ENCODE assay signal across 34 cellular contexts in genomic region chr17:49853470-49854015, GRCh38. TPM values are rescaled to one million over a fixed set of nuclear protein-coding genes. Genes with fewer than 3 reads are reported as not detected.
"Had no signal": no experiment of that assay in that cellular context is flagged by ENCODE, and none has a peak within 500 bp of the region (broad histone marks: within the 10 kb centered on the region; RNA-seq: fewer than 3 reads in every experiment).

No MANE protein-coding gene starts in this region.

- H3K27me3 ChIP-seq: adrenal gland, body of pancreas, esophagus muscularis mucosa, gastrocnemius medialis, heart left ventricle had no signal

- H3K9me3 Mint-ChIP-seq: activated CD4-positive, alpha-beta memory T cell treated with anti-CD3 and anti-CD28 coated beads for 36 hours; activated CD4-positive, alpha-beta T cell treated with anti-CD3 and anti-CD28 coated beads, Interleukin-2, amount 10 ng/mL, durations not matched to agents 24 days and 14 days; activated naive CD8-positive, alpha-beta T cell treated with anti-CD3 and anti-CD28 coated beads for 36 hours; activated naive CD8-positive, alpha-beta T cell treated with anti-CD3 and anti-CD28 coated beads, Interleukin-2, amount 50 U/mL, for 24 hours; activated T-cell treated with anti-CD3 and anti-CD28 coated beads, Interleukin-2, amount 50 U/mL, for 72 hours; effector memory CD8-positive, alpha-beta T cell; T-helper 2 cell treated with Interferon-gamma antibody and Interleukin-4, amounts not matched to agents 5 μg/mL and 100 μg/mL, for 36 hours had no signal

- FAIRE-seq: colon had no signal

- H3K4me3 Mint-ChIP-seq: activated CD4-positive, alpha-beta memory T cell treated with anti-CD3 and anti-CD28 coated beads for 36 hours; activated CD4-positive, alpha-beta T cell treated with anti-CD3 and anti-CD28 coated beads for 36 hours; activated CD4-positive, alpha-beta T cell treated with anti-CD3 and anti-CD28 coated beads, Interleukin-2, amount 10 ng/mL, durations not matched to agents 24 days and 14 days; activated CD8-positive, alpha-beta memory T cell treated with anti-CD3 and anti-CD28 coated beads, Interleukin-2, amount 10 ng/mL, durations not matched to agents 7 days and 5 days; activated CD8-positive, alpha-beta T cell treated with anti-CD3 and anti-CD28 coated beads, Interleukin-2, amount 10 ng/mL, durations not matched to agents 7 days and 5 days; activated naive CD8-positive, alpha-beta T cell treated with anti-CD3 and anti-CD28 coated beads for 36 hours; activated naive CD8-positive, alpha-beta T cell treated with anti-CD3 and anti-CD28 coated beads, Interleukin-2, amount 50 U/mL, for 24 hours; activated T-cell treated with anti-CD3 and anti-CD28 coated beads, Interleukin-2, amount 50 U/mL, for 72 hours; effector memory CD8-positive, alpha-beta T cell; T-helper 2 cell treated with Interferon-gamma antibody and Interleukin-4, amounts not matched to agents 5 μg/mL and 100 μg/mL, for 36 hours had no signal

- DNase-seq: activated CD4-positive, alpha-beta memory T cell treated with anti-CD3 and anti-CD28 coated beads for 36 hours; activated CD4-positive, alpha-beta T cell treated with anti-CD3 and anti-CD28 coated beads for 36 hours; activated CD4-positive, alpha-beta T cell treated with anti-CD3 and anti-CD28 coated beads, Interleukin-2, amount 10 ng/mL, durations not matched to agents 24 days and 14 days; activated CD4-positive, CD25-positive, alpha-beta regulatory T cell; activated CD4-positive, CD25-positive, alpha-beta regulatory T cell treated with anti-CD3 and anti-CD28 coated beads, Interleukin-2, amount 50 U/mL, for 72 hours; activated CD8-positive, alpha-beta memory T cell treated with anti-CD3 and anti-CD28 coated beads, Interleukin-2, amount 10 ng/mL, durations not matched to agents 7 days and 5 days; activated CD8-positive, alpha-beta memory T cell treated with anti-CD3 and anti-CD28 coated beads, Interleukin-2, amount 50 U/mL, for 4 hours; activated CD8-positive, alpha-beta T cell treated with anti-CD3 and anti-CD28 coated beads, Interleukin-2, amount 10 ng/mL, durations not matched to agents 7 days and 5 days; activated gamma-delta T cell; activated naive CD4-positive, alpha-beta T cell treated with anti-CD3 and anti-CD28 coated beads, Interleukin-2, amount 50 U/mL, for 16 hours; activated naive CD4-positive, alpha-beta T cell treated with Interleukin-2 at 50 U/mL for 16 hours; activated naive CD8-positive, alpha-beta T cell treated with anti-CD3 and anti-CD28 coated beads for 36 hours; activated naive CD8-positive, alpha-beta T cell treated with anti-CD3 and anti-CD28 coated beads, Interleukin-2, amount 50 U/mL, for 24 hours; activated T-cell treated with anti-CD3 and anti-CD28 coated beads, Interleukin-2, amount 50 U/mL, for 1 hour; activated T-cell treated with anti-CD3 and anti-CD28 coated beads, Interleukin-2, amount 50 U/mL, for 72 hours; adrenal gland; amygdala; aorta; body of pancreas; caudate nucleus; cortex of kidney; dermis blood vessel endothelial cell; effector CD4-positive, alpha-beta T cell; effector memory CD8-positive, alpha-beta T cell; erythroblast; foreskin keratinocyte; gastrocnemius medialis; glutamatergic neuron; T-helper 17 cell; T1000 had no signal

- H3K36me3 Mint-ChIP-seq: activated CD4-positive, alpha-beta memory T cell treated with anti-CD3 and anti-CD28 coated beads for 36 hours; activated CD8-positive, alpha-beta memory T cell treated with anti-CD3 and anti-CD28 coated beads, Interleukin-2, amount 10 ng/mL, durations not matched to agents 7 days and 5 days; activated naive CD8-positive, alpha-beta T cell treated with anti-CD3 and anti-CD28 coated beads for 36 hours had no signal

- H3K27ac ChIP-seq: adrenal gland, body of pancreas, esophagus muscularis mucosa, foreskin keratinocyte, gastrocnemius medialis, heart left ventricle had no signal

- H3K9me3 ChIP-seq: adrenal gland, body of pancreas, esophagus muscularis mucosa, gastrocnemius medialis, heart left ventricle had no signal

- H3K4me3 ChIP-seq: adrenal gland, body of pancreas, esophagus muscularis mucosa, gastrocnemius medialis, heart left ventricle had no signal

- H3K36me3 ChIP-seq: adrenal gland, esophagus muscularis mucosa, gastrocnemius medialis, heart left ventricle had no signal

- H3K4me1 ChIP-seq: foreskin keratinocyte had no signal

- H3K27me3 Mint-ChIP-seq: activated CD4-positive, alpha-beta memory T cell treated with anti-CD3 and anti-CD28 coated beads for 36 hours; activated naive CD8-positive, alpha-beta T cell treated with anti-CD3 and anti-CD28 coated beads for 36 hours had no signal

- H3K27ac Mint-ChIP-seq: activated CD4-positive, alpha-beta memory T cell treated with anti-CD3 and anti-CD28 coated beads for 36 hours; activated CD4-positive, alpha-beta T cell treated with anti-CD3 and anti-CD28 coated beads for 36 hours; activated CD4-positive, alpha-beta T cell treated with anti-CD3 and anti-CD28 coated beads, Interleukin-2, amount 10 ng/mL, durations not matched to agents 24 days and 14 days; activated CD8-positive, alpha-beta memory T cell treated with anti-CD3 and anti-CD28 coated beads, Interleukin-2, amount 10 ng/mL, durations not matched to agents 7 days and 5 days; activated naive CD8-positive, alpha-beta T cell treated with anti-CD3 and anti-CD28 coated beads for 36 hours; activated naive CD8-positive, alpha-beta T cell treated with anti-CD3 and anti-CD28 coated beads, Interleukin-2, amount 50 U/mL, for 24 hours; activated T-cell treated with anti-CD3 and anti-CD28 coated beads, Interleukin-2, amount 50 U/mL, for 72 hours; T-helper 17 cell; T-helper 2 cell treated with Interferon-gamma antibody and Interleukin-4, amounts not matched to agents 5 μg/mL and 100 μg/mL, for 36 hours had no signal

RNA-seq across cellular contexts. Expression of gene TAC4, which starts 5.7 kb away (rescaled TPM):
- polyA plus RNA-seq: aorta, foreskin keratinocyte, heart left ventricle had no signal
